Comparison of ENCODE assay signal across 20 cellular contexts in genomic region chr6:154829970-154830369, GRCh38.
"Had no signal": no experiment of that assay in that cellular context is flagged by ENCODE, and none has a peak within 500 bp of the region (broad histone marks: within the 10 kb centered on the region; RNA-seq: fewer than 3 reads in every experiment).

No MANE protein-coding gene starts in this region.

- H3K4me3 ChIP-seq: K562 had no signal

- H3K27ac ChIP-seq: HL-60, KMS-11, RWPE1 had no signal

- ATAC-seq: K562 had no signal

- H3K9me3 Mint-ChIP-seq: IgD-negative memory B cell had no signal

- H3K4me2 ChIP-seq: KMS-11 had no signal

- FAIRE-seq: HTR-8/SVneo, K562, RCC 7860 had no signal

- DNase-seq: Kasumi-1, MM.1S, NCI-H1092 treated with DMSO at 0.1 percent for 48 hours, NCI-H1417, NCI-H146, NCI-H1930, NCI-H2107, NCI-H2227 treated with DMSO at 0.1 percent for 48 hours, NCI-H524, NCI-H526 treated with DMSO at 0.1 percent for 48 hours, NCI-H774, SHP77, T-helper 1 cell had no signal

- H3K27me3 Mint-ChIP-seq: IgD-negative memory B cell had no signal

- H3K9ac ChIP-seq: KMS-11 had no signal

- H3K4me3 Mint-ChIP-seq: IgD-negative memory B cell had no signal
